In genomic region chr15:55007561-55007960, GRCh38 we compare ENCODE assay signal across 22 cellular contexts.
DNase-seq lines count a peak whose midpoint lies in the region; ATAC-seq and TF ChIP-seq lines count a peak whose summit lies in the region.
"Had no signal": no experiment of that assay in that cellular context is flagged by ENCODE, and none has a peak within 500 bp of the region (broad histone marks: within the 10 kb centered on the region; RNA-seq: fewer than 3 reads in every experiment).

No MANE protein-coding gene starts in this region.

- H3K4me1 ChIP-seq in adrenal gland (replicated peaks in 1 of 2) = no peaks in the 10 kb centered on the region
- H3K4me1 ChIP-seq in tibial artery = peaks cover 0 to 15% (median 2%) of the 10 kb centered on the region in 4 donors
- H3K4me1 ChIP-seq: body of pancreas, foreskin keratinocyte, suprapubic skin had no signal

- no peaks in the 10 kb centered on the region for H3K27me3 ChIP-seq in adrenal gland
- no peaks in the 10 kb centered on the region for H3K27me3 ChIP-seq in tibial artery
- H3K27me3 ChIP-seq: body of pancreas, foreskin keratinocyte, suprapubic skin had no signal

- H3K9me3 ChIP-seq in adrenal gland (replicated peaks in 1 of 3) (no peaks in the 10 kb centered on the region), tibial artery (no peaks in the 10 kb centered on the region)

- WGBS in adrenal gland, 4 donors = 65 to 71% (median 69%) methylated on average over 5 of the region's 5 CpGs

- DNase-seq in NCI-H2029 (lab: John Stamatoyannopoulos, UW) (peak; percentile 1), NCI-H2029 treated with DMSO at 0.1 percent for 48 hours (lab: John Stamatoyannopoulos, UW) (no peak), adrenal gland (peak; percentile 23 to 66 (median 30)), kidney tubule cell (ENCODE audit: low spot score) (peak; percentile 22), tibial artery (peak; percentile 45 to 68), putamen (ENCODE audit: low spot score) (no peak)
- DNase-seq: activated CD4-positive, alpha-beta memory T cell treated with anti-CD3 and anti-CD28 coated beads for 36 hours; activated effector memory CD4-positive, alpha-beta T cell treated with Interleukin-2 at 50 U/mL for 16 hours; DMS79 treated with DMSO at 0.1 percent for 48 hours; effector CD8-positive, alpha-beta T cell; foreskin keratinocyte; NCI-H1105; NCI-H2081 treated with DMSO at 0.1 percent for 48 hours; NCI-H446 treated with DMSO at 0.1 percent for 48 hours; NK-92 treated with Interleukin-12 subunit alpha and Interleukin-12 subunit beta, amount 100 ng/mL, for 24 hours; posterior cingulate gyrus; T-helper 2 cell had no signal

- no peak for TF ChIP-seq POLR2A in adrenal gland (IDR thresholded peaks at IDR 0.05)

- no peak overlapping the region for H3K4me3 ChIP-seq in adrenal gland
- no peak overlapping the region for H3K4me3 ChIP-seq in tibial artery
- H3K4me3 ChIP-seq: body of pancreas, suprapubic skin had no signal

- H3K27ac ChIP-seq in adrenal gland = peak overlapping the region in 1 of 5 donors; percentile 16
- H3K27ac ChIP-seq in tibial artery = no peak overlapping the region
- H3K27ac ChIP-seq: 22Rv1, body of pancreas, foreskin keratinocyte, suprapubic skin had no signal

- intact Hi-C loops in adrenal gland (cut with DNase I) (no loop called here), tibial artery (cut with DNase I; ENCODE audit: low total_unique reads) (no loop called here)

- TF ChIP-seq CTCF in adrenal gland (IDR thresholded peaks at IDR 0.05) (no peak), tibial artery (IDR thresholded peaks at IDR 0.05) (no peak)

- no peaks in the 10 kb centered on the region for H3K36me3 ChIP-seq in adrenal gland (replicated peaks in 1 of 2)
- no peaks in the 10 kb centered on the region for H3K36me3 ChIP-seq in tibial artery
- H3K36me3 ChIP-seq: suprapubic skin had no signal

- ATAC-seq in HG02981 (IDR thresholded peaks at IDR 0.05; ENCODE audit: unreplicated experiment) (no peak), HG02840 (IDR thresholded peaks at IDR 0.05; ENCODE audit: low FRiP score, unreplicated experiment) (no peak)
- ATAC-seq: body of pancreas, foreskin keratinocyte had no signal

Comparison
In these comparisons a context has a peak if more than half of its experiments do, and no peak if none do; other contexts are left out.
1. DNase-seq: peak in NCI-H2029 (single experiment), adrenal gland (7 of 7), kidney tubule cell (single experiment) and tibial artery (2 of 2); none in NCI-H2029 treated with DMSO at 0.1 percent for 48 hours (single experiment) and putamen (single experiment).